In genomic region chr5:16918891-16919671, GRCh38 we compare ENCODE assay signal across 2 cellular contexts.
TF ChIP-seq lines count a peak whose summit lies in the region.

No MANE protein-coding gene starts in this region.

TF ChIP-seq in HepG2, 621 proteins besides CTCF, POLR2A, EP300 and RAD21:
- TF ChIP-seq ZNF407 (CRISPR knock-in tag; IDR thresholded peaks at IDR 0.05; ENCODE audit: not compliant biosample characterization) (no peak), MED1 (CRISPR knock-in tag; IDR thresholded peaks at IDR 0.05) (no peak), KLF6 (CRISPR knock-in tag; IDR thresholded peaks at IDR 0.05) (no peak), KLF11 (CRISPR knock-in tag; IDR thresholded peaks at IDR 0.05) (no peak), REPIN1 (CRISPR knock-in tag; IDR thresholded peaks at IDR 0.05; ENCODE audit: borderline replicate concordance, low read depth) (no peak), ISL2 (CRISPR knock-in tag; IDR thresholded peaks at IDR 0.05) (no peak), BORCS8-MEF2B (CRISPR knock-in tag; IDR thresholded peaks at IDR 0.05) (no peak)

TF ChIP-seq in WTC11, 78 proteins besides CTCF, POLR2A, EP300 and RAD21 (continued from another document):
- TF ChIP-seq FOXP4 (CRISPR knock-in tag; IDR thresholded peaks at IDR 0.05) (no peak), ZBTB43 (CRISPR knock-in tag; IDR thresholded peaks at IDR 0.05) (no peak), HMGA2 (CRISPR knock-in tag; IDR thresholded peaks at IDR 0.05) (no peak), CREB1 (CRISPR knock-in tag; IDR thresholded peaks at IDR 0.05) (no peak), ZNF263 (CRISPR knock-in tag; IDR thresholded peaks at IDR 0.05; ENCODE audit: low read depth) (no peak)
